17 cellular contexts compared by ENCODE assay signal in the genomic region with DNA sequence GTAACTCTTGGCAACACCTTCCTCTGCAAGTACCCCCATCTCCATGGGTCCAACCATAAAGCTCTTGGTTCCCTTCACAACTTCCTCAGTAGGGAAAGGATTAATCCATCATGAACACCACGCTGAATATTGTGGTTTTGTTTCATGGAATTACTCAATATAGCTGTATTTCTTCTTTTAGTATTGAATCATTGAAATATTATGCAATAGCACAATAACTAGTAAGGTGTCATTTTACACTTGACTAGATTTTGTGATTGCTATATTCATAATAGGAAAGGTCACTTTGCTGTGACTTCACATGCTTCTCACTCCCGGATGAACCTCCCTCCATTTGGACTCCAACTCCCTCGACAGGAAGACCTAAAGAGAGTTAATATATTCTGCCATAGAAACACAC. TPM values are rescaled to one million over a fixed set of nuclear protein-coding genes. Genes with fewer than 3 reads are reported as not detected.
DNase-seq lines count a peak whose midpoint lies in the region; ATAC-seq, FAIRE-seq and TF ChIP-seq lines count a peak whose summit lies in the region.
"Had no signal": no experiment of that assay in that cellular context is flagged by ENCODE, and none has a peak within 500 bp of the region (broad histone marks: within the 10 kb centered on the region; RNA-seq: fewer than 3 reads in every experiment).

No MANE protein-coding gene starts in this region.

- H3K27me3 Mint-ChIP-seq in T-helper 17 cell, result peaks cover 6% of the 10 kb centered on the region
- H3K27me3 Mint-ChIP-seq: stimulated activated naive CD8-positive, alpha-beta T cell treated with anti-CD3 and anti-CD28 coated beads, Interleukin-15, Interleukin-2, amounts not matched to agents 100 ng/mL and 50 ng/mL, for 24 hours had no signal

- in situ Hi-C loops in IMR-90 (cut with MboI; ENCODE audit: low sequenced_read_pairs), result no loop called here
- in situ Hi-C loops in HepG2 (cut with HindIII; ENCODE audit: extremely low pct_ligation_motif_present, low pct_unique_long_range_greater_than_20kb), result no loop called here

- DNase-seq in AG10803 (ENCODE audit: low read depth) (peak; percentile 48), IMR-90 (no peak), bronchial epithelial cell (ENCODE audit: low read depth) (peak; percentile 70), HepG2 (ENCODE audit: low spot score) (no peak), NCI-H1417 (lab: John Stamatoyannopoulos, UW) (no peak), T-helper 17 cell (no peak), ascending aorta (ENCODE audit: low spot score in 2 of 2) (no peak), NCI-H146 (lab: John Stamatoyannopoulos, UW) (no peak)
- DNase-seq: activated CD8-positive, alpha-beta memory T cell treated with anti-CD3 and anti-CD28 coated beads for 24 hours; cortex of kidney; H9; naive thymus-derived CD8-positive, alpha-beta T cell; NCI-H1092 treated with DMSO at 0.1 percent for 48 hours; stimulated activated CD4-positive, alpha-beta T cell treated with anti-CD3 and anti-CD28 coated beads, Interleukin-12 subunit alpha, Interleukin-12 subunit beta, amount 100 ng/mL, for 4 hours had no signal

- POLR2A ChIA-PET in IMR-90 (lab: Charles Lee; ENCODE audit: unreplicated experiment), result no interaction called here
- POLR2A ChIA-PET in HepG2 (lab: Yijun Ruan, JAX), result no interaction called here

- H3K79me1 ChIP-seq in IMR-90 (ENCODE audit: low read depth in 1 of 2, low read length in 2 of 2), result no peaks in the 10 kb centered on the region

- CTCF ChIA-PET in IMR-90 (lab: Yijun Ruan, JAX), result no interaction called here
- CTCF ChIA-PET in HepG2 (lab: Yijun Ruan, JAX; ENCODE audit: low intra/inter-chr PET ratio, low total read pairs), result no interaction called here

- H4K91ac ChIP-seq in IMR-90 (ENCODE audit: insufficient read depth, low read depth, low read length), result no peak overlapping the region

- no peak overlapping the region for H3K4me3 Mint-ChIP-seq in T-helper 17 cell
- H3K4me3 Mint-ChIP-seq: H9; naive thymus-derived CD8-positive, alpha-beta T cell; stimulated activated naive CD8-positive, alpha-beta T cell treated with anti-CD3 and anti-CD28 coated beads, Interleukin-15, Interleukin-2, amounts not matched to agents 100 ng/mL and 50 ng/mL, for 24 hours had no signal

- dilution Hi-C loops in IMR-90 (cut with HindIII; ENCODE audit: low sequenced_read_pairs, unreplicated experiment), result no loop called here

- no peak overlapping the region for H2BK20ac ChIP-seq in IMR-90 (ENCODE audit: low read depth, low read length)

- no peaks in the 10 kb centered on the region for H3K4me1 ChIP-seq in IMR-90 (ENCODE audit: control insufficient read depth, insufficient read depth, low read length)
- H3K4me1 ChIP-seq in HepG2 (ENCODE audit: insufficient read depth, low read length), result no peaks in the 10 kb centered on the region
- peaks cover 0 to 16% of the 10 kb centered on the region in 2 donors for H3K4me1 ChIP-seq in ascending aorta

- no peak overlapping the region for H3K23ac ChIP-seq in IMR-90 (ENCODE audit: low read depth, low read length)

- no peak overlapping the region for H3K27ac Mint-ChIP-seq in T-helper 17 cell
- H3K27ac Mint-ChIP-seq: H9; naive thymus-derived CD8-positive, alpha-beta T cell; progenitor cell of endocrine pancreas; stimulated activated naive CD8-positive, alpha-beta T cell treated with anti-CD3 and anti-CD28 coated beads, Interleukin-15, Interleukin-2, amounts not matched to agents 100 ng/mL and 50 ng/mL, for 24 hours had no signal

- no peaks in the 10 kb centered on the region for H3K36me3 Mint-ChIP-seq in T-helper 17 cell (ENCODE audit: low read depth)
- H3K36me3 Mint-ChIP-seq: naive thymus-derived CD8-positive, alpha-beta T cell had no signal

- H2AFZ ChIP-seq in IMR-90 (replicated peaks; ENCODE audit: low read length, poor library complexity), result no peak overlapping the region
- no peak overlapping the region for H2AFZ ChIP-seq in HepG2 (ENCODE audit: low read length)

- H2AK9ac ChIP-seq in IMR-90 (replicated peaks; ENCODE audit: low read depth, low read length, poor library complexity), result no peak overlapping the region

- H3K27ac ChIP-seq in IMR-90 (ENCODE audit: insufficient read depth, low read length) (no peak overlapping the region), HepG2 (ENCODE audit: extremely low read length, insufficient read depth, low read length) (no peak overlapping the region), ascending aorta (no peak overlapping the region)

- no peak overlapping the region for H2AK5ac ChIP-seq in IMR-90 (ENCODE audit: low read depth, low read length)

- H3K4me2 ChIP-seq in IMR-90 (ENCODE audit: low read depth, low read length) (no peak overlapping the region), HepG2 (ENCODE audit: low read depth, low read length) (no peak overlapping the region)

- no peak overlapping the region for H2BK15ac ChIP-seq in IMR-90 (ENCODE audit: low read depth, low read length)

- H3K18ac ChIP-seq in IMR-90 (ENCODE audit: low read depth, low read length), result no peak overlapping the region

- H2BK120ac ChIP-seq in IMR-90 (ENCODE audit: low read depth, low read length), result no peak overlapping the region

- H3K14ac ChIP-seq in IMR-90 (replicated peaks; ENCODE audit: low read depth, low read length), result no peak overlapping the region

- no peak overlapping the region for H2BK5ac ChIP-seq in IMR-90 (ENCODE audit: low read depth, low read length, poor library complexity, severe bottlenecking)

- H3K9ac ChIP-seq in IMR-90 (ENCODE audit: low read depth, low read length) (no peak overlapping the region), HepG2 (ENCODE audit: insufficient read depth, low read depth, low read length) (no peak overlapping the region)

- no peak for TF ChIP-seq CTCF in AG10803 (conservative IDR thresholded peaks at IDR 0.05; ENCODE audit: low read length)
- no peak for TF ChIP-seq CTCF in IMR-90 (conservative IDR thresholded peaks at IDR 0.05; ENCODE audit: low read depth, low read length)
- no peak for TF ChIP-seq CTCF in bronchial epithelial cell (IDR thresholded peaks at IDR 0.05; ENCODE audit: insufficient read depth, low read length, severe bottlenecking)
- TF ChIP-seq CTCF in HepG2 (CRISPR knock-in tag; IDR thresholded peaks at IDR 0.05), result no peak
- no peak for TF ChIP-seq CTCF in ascending aorta (IDR thresholded peaks at IDR 0.05)

- H3K9me1 ChIP-seq in IMR-90 (ENCODE audit: insufficient read depth, low read length), result no peaks in the 10 kb centered on the region

- BruUV-seq in IMR-90 (replicated peaks; lab: Mats Ljungman, UMichigan) (no TSS peak), HepG2 (replicated peaks; lab: Mats Ljungman, UMichigan) (no TSS peak)

- H3K4ac ChIP-seq in IMR-90 (ENCODE audit: low read depth, low read length), result no peak overlapping the region

- FAIRE-seq in bronchial epithelial cell (lab: Jason Lieb, UNC), result no peak
- no peak for FAIRE-seq in HepG2 (lab: Jason Lieb, UNC)
- FAIRE-seq: D721Med had no signal

- H4K20me1 ChIP-seq in IMR-90 (ENCODE audit: insufficient read depth, low read length), result no peaks in the 10 kb centered on the region
- no peaks in the 10 kb centered on the region for H4K20me1 ChIP-seq in HepG2 (ENCODE audit: insufficient read depth, low read length)

- H3K27me3 ChIP-seq in IMR-90 (ENCODE audit: control insufficient read depth, insufficient read depth, low read length) (no peaks in the 10 kb centered on the region), bronchial epithelial cell (ENCODE audit: control insufficient read depth, insufficient read depth, low read length) (no peaks in the 10 kb centered on the region), HepG2 (ENCODE audit: control insufficient read depth in 1 of 2, insufficient read depth in 2 of 2, low read length in 2 of 2) (no peaks in the 10 kb centered on the region), ascending aorta (no peaks in the 10 kb centered on the region)

- ATAC-seq in IMR-90 (ENCODE audit: low read depth) (no peak), HepG2 (no peak), T-helper 17 cell (no peak)
- ATAC-seq: naive thymus-derived CD8-positive, alpha-beta T cell had no signal

- H4K8ac ChIP-seq in IMR-90 (ENCODE audit: low read depth in 2 of 2, low read length in 2 of 2), result no peak overlapping the region

- WGBS in IMR-90 (ENCODE audit: extremely low coverage in 2 of 2, insufficient read length in 1 of 2), 2 experiments, result 60% methylated on average over 1 of the region's 3 CpGs; no CpG with 5 or more reads in 1 of the 2 experiments
- WGBS in HepG2 (ENCODE audit: low lambda C conversion rate), result 14% methylated on average over 3 of the region's 3 CpGs

- no peaks in the 10 kb centered on the region for H3K36me3 ChIP-seq in IMR-90 (ENCODE audit: control insufficient read depth, insufficient read depth, low read length)
- no peaks in the 10 kb centered on the region for H3K36me3 ChIP-seq in bronchial epithelial cell (ENCODE audit: control insufficient read depth, insufficient read depth, low read length)
- no peaks in the 10 kb centered on the region for H3K36me3 ChIP-seq in HepG2 (replicated peaks in 1 of 2; ENCODE audit: control insufficient read depth in 1 of 2, insufficient read depth in 2 of 2, low read length in 2 of 2)
- H3K36me3 ChIP-seq in ascending aorta, result no peaks in the 10 kb centered on the region

- H3K4me3 ChIP-seq in AG10803 (ENCODE audit: low read length), result no peak overlapping the region
- H3K4me3 ChIP-seq in IMR-90 (ENCODE audit: insufficient read depth, low read depth, low read length), result no peak overlapping the region
- no peak overlapping the region for H3K4me3 ChIP-seq in bronchial epithelial cell (ENCODE audit: low read depth, low read length)
- H3K4me3 ChIP-seq in HepG2 (replicated peaks in 1 of 3; ENCODE audit: insufficient read depth in 1 of 3, low read depth in 2 of 3, low read length in 3 of 3), result no peak overlapping the region
- H3K4me3 ChIP-seq in ascending aorta, result no peak overlapping the region

- TF ChIP-seq RAD21 in IMR-90 (IDR thresholded peaks at IDR 0.05; ENCODE audit: low read length) (no peak), HepG2 (CRISPR knock-in tag; IDR thresholded peaks at IDR 0.05) (no peak)

- no peaks in the 10 kb centered on the region for H3K79me2 ChIP-seq in HepG2 (ENCODE audit: insufficient read depth, low read length)

- no peak for TF ChIP-seq EP300 in HepG2 (IDR thresholded peaks at IDR 0.05; ENCODE audit: low read depth in 2 of 2, low read length in 2 of 2)
- TF ChIP-seq EP300 in HepG2 (CRISPR knock-in tag; IDR thresholded peaks at IDR 0.05; ENCODE audit: borderline replicate concordance), result no peak

- no peak overlapping the region for H3K56ac ChIP-seq in IMR-90 (ENCODE audit: extremely low read depth, insufficient read depth, low read length)

- H3K9me3 ChIP-seq in IMR-90 (ENCODE audit: control insufficient read depth, insufficient read depth, low read length) (no peaks in the 10 kb centered on the region), HepG2 (ENCODE audit: low read length) (peaks cover 52% of the 10 kb centered on the region), T-helper 17 cell (ENCODE audit: control insufficient read depth, low read length, poor library complexity, severe bottlenecking) (no peaks in the 10 kb centered on the region), ascending aorta (no peaks in the 10 kb centered on the region)

- H4K5ac ChIP-seq in IMR-90 (ENCODE audit: low read depth, low read length), result no peak overlapping the region

- intact Hi-C loops in IMR-90 (cut with micrococcal nuclease) (no loop called here), HepG2 (cut with micrococcal nuclease; ENCODE audit: unreplicated experiment) (no loop called here), ascending aorta (cut with DNase I) (no loop called here)

- TF ChIP-seq POLR2A in IMR-90 (IDR thresholded peaks at IDR 0.05; ENCODE audit: low read depth, low read length) (no peak), HepG2 (IDR thresholded peaks at IDR 0.05; ENCODE audit: insufficient read depth in 1 of 2, low read depth in 2 of 2, low read length in 2 of 2) (no peak)

- no peaks in the 10 kb centered on the region for H3K4me1 Mint-ChIP-seq in T-helper 17 cell
- H3K4me1 Mint-ChIP-seq: H9; naive thymus-derived CD8-positive, alpha-beta T cell had no signal

RNA-seq across cellular contexts. Expression of a gene that starts 29.7 kb away (rescaled TPM):
- total RNA-seq in IMR-90 (2012; rRNA removed) (0.83 and 0.90 TPM in 2 replicates), bronchial epithelial cell (3.2 and 9.5 TPM in 2 replicates), HepG2 (2016; rRNA removed; fragmentation: Illumina TruSeq; extraction: Trizol) (0.18 TPM in 2 replicates), T-helper 17 cell (under 1 TPM; 0.60 to 0.82 TPM), ascending aorta (38.4 TPM)
- polyA plus RNA-seq in IMR-90 (2012; rRNA removed) (1.1 and 1.9 TPM in 2 replicates), HepG2 (2011; rRNA removed) (0.08 and 0.15 TPM in 2 replicates)
- 1.2 and 1.8 TPM in 2 replicates for polyA plus RNA-seq in IMR-90 (2012; cell fraction: cytosol; rRNA removed)
- 0.45 and 0.57 TPM in 2 replicates for polyA plus RNA-seq in IMR-90 (2012; cell fraction: nucleus; rRNA removed; ENCODE audit: low replicate concordance)
- 0.18 TPM in 1 of 2 replicates, not detected in the other for total RNA-seq in HepG2 (2016; cell fraction: cytosol; rRNA removed; fragmentation: Illumina TruSeq; extraction: Trizol; ENCODE audit: low read depth)
- total RNA-seq in HepG2 (2016; cell fraction: insoluble cytoplasmic fraction; rRNA removed; fragmentation: Illumina TruSeq; extraction: Trizol), result 0.19 and 0.22 TPM in 2 replicates
- 0.19 and 0.38 TPM in 2 replicates for total RNA-seq in HepG2 (2016; cell fraction: membrane; rRNA removed; fragmentation: Illumina TruSeq; extraction: Trizol)
- total RNA-seq in HepG2 (2016; cell fraction: nucleus; rRNA removed; fragmentation: Illumina TruSeq; extraction: Trizol), result not detected in 2 replicates
- polyA plus RNA-seq in HepG2 (2011; cell fraction: cytosol; rRNA removed), result 0.07 and 0.21 TPM in 2 replicates
- polyA plus RNA-seq in HepG2 (2011; cell fraction: nucleus; rRNA removed), result 0.37 TPM in 1 of 2 replicates, not detected in the other
- polyA plus RNA-seq in HepG2 (2012), result 0.20 and 0.21 TPM in 2 replicates
- polyA plus RNA-seq in HepG2 (2016; cell fraction: cytosol; fragmentation: Illumina TruSeq; extraction: Trizol; ENCODE audit: low read depth), result 0.18 and 0.26 TPM in 2 replicates
- polyA plus RNA-seq in HepG2 (2016; cell fraction: insoluble cytoplasmic fraction; fragmentation: Illumina TruSeq; extraction: Trizol; ENCODE audit: low read depth), result 0.23 TPM in 2 replicates
- polyA plus RNA-seq in HepG2 (2016; cell fraction: membrane; fragmentation: Illumina TruSeq; extraction: Trizol; ENCODE audit: low read depth), result 0.17 and 0.21 TPM in 2 replicates
- 0.25 TPM in 1 of 2 replicates, not detected in the other for polyA plus RNA-seq in HepG2 (2016; cell fraction: nucleus; fragmentation: Illumina TruSeq; extraction: Trizol; ENCODE audit: insufficient read depth, low read depth)
- not detected in 2 replicates for polyA minus RNA-seq in HepG2 (2011; rRNA and poly(A)+ RNA removed; ENCODE audit: low replicate concordance)
- not detected in 2 replicates for polyA minus RNA-seq in HepG2 (2011; cell fraction: cytosol; rRNA and poly(A)+ RNA removed)
- polyA minus RNA-seq in HepG2 (2011; cell fraction: nucleus; rRNA and poly(A)+ RNA removed), result not detected in 2 replicates
- polyA plus RNA-seq: naive thymus-derived CD8-positive, alpha-beta T cell had no signal

Comparison
In these comparisons a context has a peak if more than half of its experiments do, and no peak if none do; other contexts are left out.
1. DNase-seq: peak in AG10803 (single experiment) and bronchial epithelial cell (single experiment); none in IMR-90 (single experiment), HepG2 (single experiment), NCI-H1417 (0 of 3), T-helper 17 cell (0 of 3), ascending aorta (0 of 2) and NCI-H146 (single experiment).